13 cellular contexts compared by ENCODE assay signal in the genomic region with DNA sequence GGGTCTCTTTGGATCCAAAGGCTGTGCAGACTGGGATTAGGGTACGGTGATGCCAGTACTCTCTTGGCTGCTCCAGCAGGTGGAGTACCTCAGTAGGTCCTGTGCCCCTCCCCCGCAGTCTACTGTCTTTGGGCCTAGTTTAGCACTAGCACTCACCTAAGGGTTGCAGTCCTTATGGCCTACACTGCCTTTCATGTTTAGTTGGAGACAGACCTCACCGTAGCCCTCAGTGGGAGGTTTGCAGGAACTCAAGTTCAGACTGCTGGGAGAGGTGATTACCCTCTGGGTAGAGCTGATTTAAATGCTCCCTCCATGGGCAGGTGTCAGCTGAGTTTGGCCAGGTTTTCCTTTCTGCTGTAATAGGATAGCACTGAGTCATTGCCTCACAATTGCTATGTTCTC.
A peak's percentile ranks its signal among the peaks of the same experiment; 100 is the strongest.
DNase-seq lines count a peak whose midpoint lies in the region; ATAC-seq and TF ChIP-seq lines count a peak whose summit lies in the region.
"Had no signal": no experiment of that assay in that cellular context is flagged by ENCODE, and none has a peak within 500 bp of the region (broad histone marks: within the 10 kb centered on the region; RNA-seq: fewer than 3 reads in every experiment).

No MANE protein-coding gene starts in this region.

- H3K4me3 ChIP-seq in mesenchymal stem cell (ENCODE audit: insufficient read depth in 1 of 2, low read depth in 1 of 2, low read length in 2 of 2) (no peak overlapping the region), left ventricle myocardium inferior (no peak overlapping the region)

- H2BK120ac ChIP-seq in mesenchymal stem cell (ENCODE audit: low read depth, low read length), result no peak overlapping the region

- H2BK5ac ChIP-seq in mesenchymal stem cell (ENCODE audit: low read depth, low read length, poor library complexity, severe bottlenecking), result peak overlapping the region; percentile 61

- no peak overlapping the region for H2AK5ac ChIP-seq in mesenchymal stem cell (ENCODE audit: low read length, severe bottlenecking)

- H3K4ac ChIP-seq in mesenchymal stem cell (ENCODE audit: low read depth in 1 of 2, low read length in 2 of 2), result no peak overlapping the region

- H3K79me1 ChIP-seq in mesenchymal stem cell (replicated peaks; ENCODE audit: low read length, poor library complexity, severe bottlenecking), result no peaks in the 10 kb centered on the region

- no peak overlapping the region for H2BK15ac ChIP-seq in mesenchymal stem cell (ENCODE audit: low read depth, poor library complexity, severe bottlenecking)

- no peak overlapping the region for H3K23ac ChIP-seq in mesenchymal stem cell (ENCODE audit: low read length in 2 of 2)

- no peak overlapping the region for H3K4me2 ChIP-seq in mesenchymal stem cell (ENCODE audit: low read length, poor library complexity, severe bottlenecking)

- DNase-seq in SHP77 (lab: John Stamatoyannopoulos, UW), result peak; percentile 3 to 24
- no peak for DNase-seq in SHP77 treated with DMSO at 0.1 percent for 48 hours (lab: John Stamatoyannopoulos, UW)
- peak; percentile 15 for DNase-seq in RPMI7951 (ENCODE audit: low read depth)
- DNase-seq in mesenchymal stem cell, result no peak
- DNase-seq in omental fat pad (ENCODE audit: low spot score), result no peak
- no peak for DNase-seq in left ventricle myocardium inferior
- DNase-seq: activated T-cell treated with anti-CD3 and anti-CD28 coated beads, Interleukin-2, amount 50 U/mL, for 24 hours; Calu3; NCI-H2227 treated with DMSO at 0.1 percent for 48 hours; T-helper 17 cell had no signal

- H3K27ac ChIP-seq in mesenchymal stem cell (ENCODE audit: low read length, poor library complexity, severe bottlenecking) (no peak overlapping the region), left ventricle myocardium inferior (replicated peaks) (no peak overlapping the region)
- H3K27ac ChIP-seq: parathyroid adenoma had no signal

- ATAC-seq in HG02678 (IDR thresholded peaks at IDR 0.05; ENCODE audit: unreplicated experiment) (peak; percentile 21), GM18519 (IDR thresholded peaks at IDR 0.05; ENCODE audit: low FRiP score, unreplicated experiment) (no peak), omental fat pad (ENCODE audit: low FRiP score) (no peak)
- ATAC-seq: T-helper 17 cell had no signal

- H2BK12ac ChIP-seq in mesenchymal stem cell (ENCODE audit: low read length in 2 of 2), result no peak overlapping the region

- H2AFZ ChIP-seq in mesenchymal stem cell (ENCODE audit: low read depth, low read length), result no peak overlapping the region
- H2AFZ ChIP-seq: parathyroid adenoma had no signal

- H3K9me3 ChIP-seq in mesenchymal stem cell (ENCODE audit: control insufficient read depth, low read length) (no peaks in the 10 kb centered on the region), left ventricle myocardium inferior (replicated peaks) (peaks cover 15% of the 10 kb centered on the region)

- TF ChIP-seq CTCF in omental fat pad (IDR thresholded peaks at IDR 0.05) (no peak), left ventricle myocardium inferior (IDR thresholded peaks at IDR 0.05; ENCODE audit: borderline replicate concordance) (no peak)

- WGBS in mesenchymal stem cell, result 97% methylated on average over 3 of the region's 3 CpGs

- H3K18ac ChIP-seq in mesenchymal stem cell (ENCODE audit: low read depth in 1 of 2, low read length in 2 of 2), result no peak overlapping the region

- no peak overlapping the region for H4K91ac ChIP-seq in mesenchymal stem cell (ENCODE audit: low read length)

- H3K9ac ChIP-seq in mesenchymal stem cell (ENCODE audit: low read length), result no peak overlapping the region
- H3K9ac ChIP-seq: parathyroid adenoma had no signal

- intact Hi-C loops in left ventricle myocardium inferior (cut with micrococcal nuclease), result no loop called here

- H3K4me1 ChIP-seq in mesenchymal stem cell (ENCODE audit: control insufficient read depth, insufficient read depth, low read depth, low read length) (no peaks in the 10 kb centered on the region), left ventricle myocardium inferior (no peaks in the 10 kb centered on the region)
- H3K4me1 ChIP-seq: parathyroid adenoma had no signal

- H3K36me3 ChIP-seq in mesenchymal stem cell (ENCODE audit: control insufficient read depth in 1 of 2, insufficient read depth in 2 of 2, low read depth in 1 of 2, low read length in 2 of 2), result no peaks in the 10 kb centered on the region
- no peaks in the 10 kb centered on the region for H3K36me3 ChIP-seq in left ventricle myocardium inferior

- H4K8ac ChIP-seq in mesenchymal stem cell (ENCODE audit: low read length), result no peak overlapping the region

- peak overlapping the region in 1 of 2 experiments; percentile 89 for H3K14ac ChIP-seq in mesenchymal stem cell (ENCODE audit: low read length in 2 of 2)

- H3K27me3 ChIP-seq in mesenchymal stem cell (ENCODE audit: control insufficient read depth in 1 of 2, insufficient read depth in 1 of 2, low read length in 2 of 2) (no peaks in the 10 kb centered on the region), left ventricle myocardium inferior (ENCODE audit: low read depth) (no peaks in the 10 kb centered on the region)

Comparison
In these comparisons a context has a peak if more than half of its experiments do, and no peak if none do; other contexts are left out.
1. DNase-seq: peak in SHP77 (2 of 2) and RPMI7951 (single experiment); none in SHP77 treated with DMSO at 0.1 percent for 48 hours (single experiment), mesenchymal stem cell (single experiment), omental fat pad (single experiment) and left ventricle myocardium inferior (single experiment).